In genomic region chr1:108113496-108113895, GRCh38 we compare ENCODE assay signal across 21 cellular contexts.
"Had no signal": no experiment of that assay in that cellular context is flagged by ENCODE, and none has a peak within 500 bp of the region (broad histone marks: within the 10 kb centered on the region; RNA-seq: fewer than 3 reads in every experiment).

No MANE protein-coding gene starts in this region.

- H3K9me3 ChIP-seq: lower lobe of right lung, tibial artery, uterus had no signal

- H3K4me2 ChIP-seq: hepatocyte had no signal

- ATAC-seq: activated naive CD8-positive, alpha-beta T cell treated with anti-CD3 and anti-CD28 coated beads, Interleukin-2, amount 50 U/mL, for 24 hours; lower lobe of right lung had no signal

- H3K4me1 ChIP-seq: uterus had no signal

- H3K27ac ChIP-seq: brain microvascular endothelial cell, coronary artery, hepatocyte, lower lobe of right lung, tibial artery, uterus had no signal

- H3K36me3 ChIP-seq: brain microvascular endothelial cell, lower lobe of right lung, tibial artery, uterus had no signal

- H3K79me2 ChIP-seq: hepatocyte had no signal

- H3K4me3 ChIP-seq: coronary artery, hepatocyte, lower lobe of right lung, tibial artery, uterus had no signal

- H3K27me3 ChIP-seq: brain microvascular endothelial cell, hepatocyte, tibial artery, uterus had no signal

- DNase-seq: activated CD4-positive, alpha-beta T cell treated with anti-CD3 and anti-CD28 coated beads for 1 hour; activated CD8-positive, alpha-beta memory T cell treated with anti-CD3 and anti-CD28 coated beads for 24 hours; activated CD8-positive, alpha-beta memory T cell treated with anti-CD3 and anti-CD28 coated beads, Interleukin-2, amount 50 U/mL, for 48 hours; activated effector memory CD4-positive, alpha-beta T cell treated with Interleukin-2 at 50 U/mL for 16 hours; activated naive CD4-positive, alpha-beta T cell treated with anti-CD3 and anti-CD28 coated beads, Interleukin-2, amount 10 ng/mL, durations not matched to agents 7 days and 5 days; activated naive CD8-positive, alpha-beta T cell treated with anti-CD3 and anti-CD28 coated beads, Interleukin-2, amount 50 U/mL, for 24 hours; activated T-cell treated with anti-CD3 and anti-CD28 coated beads, Interleukin-2, amount 50 U/mL, for 48 hours; aorta; brain microvascular endothelial cell; erythroblast; left cardiac atrium; lower lobe of right lung; midbrain; occipital lobe; retina; stimulated activated CD4-positive, alpha-beta T cell treated with anti-CD3 and anti-CD28 coated beads, Interleukin-2, amount 100 ng/mL, for 24 hours; stimulated activated naive CD4-positive, alpha-beta T cell treated with Interleukin-2 at 50 U/mL for 16 hours; tibial artery; uterus had no signal

- H2AFZ ChIP-seq: hepatocyte had no signal
